ENCODE assay signal across 1 cellular context in genomic region chr3:194772241-194773000, GRCh38.
TF ChIP-seq lines count a peak whose summit lies in the region.

No MANE protein-coding gene starts in this region.

TF ChIP-seq in SK-N-SH treated with all-trans-retinoic acid at 6 μM for 48 hours, 23 proteins besides CTCF, POLR2A, EP300 and RAD21 (continued from another document):
- TF ChIP-seq TSHZ2 (CRISPR knock-in tag; IDR thresholded peaks at IDR 0.05) (no peak), TCF4 (CRISPR knock-in tag; IDR thresholded peaks at IDR 0.05; ENCODE audit: borderline replicate concordance) (no peak)
- TF ChIP-seq, protein P1, sequence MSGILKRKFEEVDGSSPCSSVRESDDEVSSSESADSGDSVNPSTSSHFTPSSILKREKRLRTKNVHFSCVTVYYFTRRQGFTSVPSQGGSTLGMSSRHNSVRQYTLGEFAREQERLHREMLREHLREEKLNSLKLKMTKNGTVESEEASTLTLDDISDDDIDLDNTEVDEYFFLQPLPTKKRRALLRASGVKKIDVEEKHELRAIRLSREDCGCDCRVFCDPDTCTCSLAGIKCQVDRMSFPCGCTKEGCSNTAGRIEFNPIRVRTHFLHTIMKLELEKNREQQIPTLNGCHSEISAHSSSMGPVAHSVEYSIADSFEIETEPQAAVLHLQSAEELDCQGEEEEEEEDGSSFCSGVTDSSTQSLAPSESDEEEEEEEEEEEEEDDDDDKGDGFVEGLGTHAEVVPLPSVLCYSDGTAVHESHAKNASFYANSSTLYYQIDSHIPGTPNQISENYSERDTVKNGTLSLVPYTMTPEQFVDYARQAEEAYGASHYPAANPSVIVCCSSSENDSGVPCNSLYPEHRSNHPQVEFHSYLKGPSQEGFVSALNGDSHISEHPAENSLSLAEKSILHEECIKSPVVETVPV (CRISPR knock-in tag; IDR thresholded peaks at IDR 0.05): no peak
